ENCODE assay signal across 24 cellular contexts in the genomic region with DNA sequence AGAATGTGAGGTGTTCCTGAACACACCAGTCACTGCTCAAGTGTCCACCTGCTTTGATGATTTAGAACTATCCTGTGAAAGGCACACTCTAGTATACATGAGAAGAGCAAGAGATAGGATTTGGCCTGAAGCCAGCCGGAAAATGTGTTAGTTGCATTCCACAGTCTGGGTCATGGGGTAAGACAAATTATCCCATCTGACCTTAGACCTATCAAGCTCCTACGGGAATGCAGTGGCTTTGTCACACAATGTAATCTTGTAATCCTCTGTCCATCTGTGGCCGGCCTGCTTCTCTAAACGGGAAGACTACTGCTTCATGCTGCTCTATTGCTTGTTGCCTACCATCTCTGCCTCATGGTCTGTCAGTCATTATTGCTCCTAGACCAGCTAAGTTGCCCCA.
A peak's percentile ranks its signal among the peaks of the same experiment; 100 is the strongest.
DNase-seq lines count a peak whose midpoint lies in the region; ATAC-seq and TF ChIP-seq lines count a peak whose summit lies in the region.
"Had no signal": no experiment of that assay in that cellular context is flagged by ENCODE, and none has a peak within 500 bp of the region (broad histone marks: within the 10 kb centered on the region; RNA-seq: fewer than 3 reads in every experiment).

No MANE protein-coding gene starts in this region.

- H2AFZ ChIP-seq in trophoblast cell (ENCODE audit: insufficient read depth, low read length, poor library complexity), result no peak overlapping the region
- H2AFZ ChIP-seq: GM23338 had no signal

- peaks cover 10 to 16% of the 10 kb centered on the region in 2 experiments for H3K4me1 ChIP-seq in trophoblast cell (ENCODE audit: control insufficient read depth in 1 of 2, insufficient read depth in 2 of 2, low read length in 2 of 2)
- H3K4me1 ChIP-seq: foreskin keratinocyte had no signal

- H3K9ac ChIP-seq in trophoblast cell (ENCODE audit: low read length), result no peak overlapping the region

- intact Hi-C loops in Calu3 (cut with micrococcal nuclease; ENCODE audit: unreplicated experiment), result no loop called here

- no peak overlapping the region for H3K4me3 ChIP-seq in trophoblast cell (ENCODE audit: low read depth, low read length)
- H3K4me3 ChIP-seq: GM23338, thoracic aorta had no signal

- TF ChIP-seq CTCF in glutamatergic neuron (IDR thresholded peaks at IDR 0.05; ENCODE audit: partially characterized antibody, unreplicated experiment) (no peak), Calu3 (IDR thresholded peaks at IDR 0.05; ENCODE audit: unreplicated experiment) (no peak)

- H3K36me3 Mint-ChIP-seq in glutamatergic neuron (ENCODE audit: unreplicated experiment), result no peaks in the 10 kb centered on the region
- H3K36me3 Mint-ChIP-seq in Calu3 (ENCODE audit: insufficient read depth, unreplicated experiment), result no peaks in the 10 kb centered on the region
- H3K36me3 Mint-ChIP-seq: naive thymus-derived CD8-positive, alpha-beta T cell; stimulated activated naive B cell treated with anti-CD40 and anti-IgM and Interleukin-4, amounts not matched to agents 10 μg/mL and 1 μg/mL and 100 μg/mL, for 72 hours; T-cell had no signal

- no TSS peak for BruUV-seq in Calu3 (replicated peaks; lab: Mats Ljungman, UMichigan)

- H3K27ac ChIP-seq in trophoblast cell (ENCODE audit: low read depth, low read length), result no peak overlapping the region
- H3K27ac ChIP-seq: foreskin keratinocyte, thoracic aorta had no signal

- no peak overlapping the region for H2AK5ac ChIP-seq in trophoblast cell (ENCODE audit: low read length)

- H2BK12ac ChIP-seq in trophoblast cell (ENCODE audit: low read length), result no peak overlapping the region

- no peak overlapping the region for H2BK5ac ChIP-seq in trophoblast cell (ENCODE audit: low read depth, low read length, poor library complexity)

- CTCF ChIA-PET in Calu3 (lab: Charles Lee), result no interaction called here

- no peaks in the 10 kb centered on the region for H3K27me3 ChIP-seq in trophoblast cell (ENCODE audit: insufficient read depth, low read length)
- H3K27me3 ChIP-seq: foreskin keratinocyte had no signal

- H3K4me3 Mint-ChIP-seq in glutamatergic neuron (ENCODE audit: unreplicated experiment) (no peak overlapping the region), Calu3 (ENCODE audit: low read depth, unreplicated experiment) (no peak overlapping the region)
- H3K4me3 Mint-ChIP-seq: activated naive CD8-positive, alpha-beta T cell treated with anti-CD3 and anti-CD28 coated beads, Interleukin-2, amount 10 ng/mL, durations not matched to agents 7 days and 5 days; GM23338; naive thymus-derived CD8-positive, alpha-beta T cell; stimulated activated naive B cell treated with anti-CD40 and anti-IgM and Interleukin-4, amounts not matched to agents 10 μg/mL and 1 μg/mL and 100 μg/mL, for 72 hours; T-cell had no signal

- no peaks in the 10 kb centered on the region for H3K79me1 ChIP-seq in trophoblast cell (ENCODE audit: low read length)

- H4K8ac ChIP-seq in trophoblast cell (ENCODE audit: low read depth, low read length), result no peak overlapping the region

- no peaks in the 10 kb centered on the region for H3K79me2 ChIP-seq in trophoblast cell (ENCODE audit: control insufficient read depth, insufficient read depth, low read length, poor library complexity)

- H3K4me1 Mint-ChIP-seq in glutamatergic neuron (ENCODE audit: low read depth, unreplicated experiment) (peaks cover 10% of the 10 kb centered on the region), Calu3 (ENCODE audit: low read depth, unreplicated experiment) (peaks cover 20% of the 10 kb centered on the region)
- H3K4me1 Mint-ChIP-seq: T-cell had no signal

- no peak overlapping the region for H3K23ac ChIP-seq in trophoblast cell (ENCODE audit: low read length)

- no peak overlapping the region for H2BK120ac ChIP-seq in trophoblast cell (ENCODE audit: insufficient read depth, low read length, poor library complexity)

- H3K4ac ChIP-seq in trophoblast cell (ENCODE audit: low read depth, low read length), result no peak overlapping the region

- H3K4me2 ChIP-seq in trophoblast cell (ENCODE audit: low read length), result peak overlapping the region; percentile 1
- H3K4me2 ChIP-seq: GM23338 had no signal

- peaks cover 3% of the 10 kb centered on the region for H3K9me3 Mint-ChIP-seq in glutamatergic neuron (ENCODE audit: unreplicated experiment)
- H3K9me3 Mint-ChIP-seq in Calu3 (ENCODE audit: low read depth, unreplicated experiment), result no peaks in the 10 kb centered on the region
- H3K9me3 Mint-ChIP-seq: activated naive CD8-positive, alpha-beta T cell treated with anti-CD3 and anti-CD28 coated beads, Interleukin-2, amount 10 ng/mL, durations not matched to agents 7 days and 5 days; GM23338; naive thymus-derived CD8-positive, alpha-beta T cell; stimulated activated naive B cell treated with anti-CD40 and anti-IgM and Interleukin-4, amounts not matched to agents 10 μg/mL and 1 μg/mL and 100 μg/mL, for 72 hours; T-cell had no signal

- no CpG with 5 or more reads among the region's 4 CpGs for WGBS in trophoblast cell (ENCODE audit: extremely low coverage, insufficient coverage, insufficient read length)

- no peaks in the 10 kb centered on the region for H3K9me3 ChIP-seq in trophoblast cell (ENCODE audit: insufficient read depth, low read depth, low read length)
- H3K9me3 ChIP-seq: thoracic aorta had no signal

- no peak overlapping the region for H4K91ac ChIP-seq in trophoblast cell (ENCODE audit: low read depth, low read length)

- no peaks in the 10 kb centered on the region for H3K36me3 ChIP-seq in trophoblast cell (ENCODE audit: control insufficient read depth in 1 of 2, insufficient read depth in 2 of 2, low read length in 2 of 2)
- H3K36me3 ChIP-seq: thoracic aorta had no signal

- no peak overlapping the region for H3K18ac ChIP-seq in trophoblast cell (ENCODE audit: low read length)

- H3K14ac ChIP-seq in trophoblast cell (ENCODE audit: low read length), result no peak overlapping the region

- peaks cover 3% of the 10 kb centered on the region for H3K27me3 Mint-ChIP-seq in glutamatergic neuron (ENCODE audit: unreplicated experiment)
- H3K27me3 Mint-ChIP-seq in Calu3 (ENCODE audit: unreplicated experiment), result no peaks in the 10 kb centered on the region
- H3K27me3 Mint-ChIP-seq: stimulated activated naive B cell treated with anti-CD40 and anti-IgM and Interleukin-4, amounts not matched to agents 10 μg/mL and 1 μg/mL and 100 μg/mL, for 72 hours had no signal

- ATAC-seq in GM21723 (IDR thresholded peaks at IDR 0.05; ENCODE audit: unreplicated experiment), result no peak
- ATAC-seq: foreskin keratinocyte; GM23338; naive thymus-derived CD8-positive, alpha-beta T cell; stimulated activated naive B cell treated with anti-CD40 and anti-IgM and Interleukin-4, amounts not matched to agents 10 μg/mL and 1 μg/mL and 100 μg/mL, for 72 hours; T-cell had no signal

- peak overlapping the region; percentile 75 for H3K27ac Mint-ChIP-seq in glutamatergic neuron (ENCODE audit: unreplicated experiment)
- no peak overlapping the region for H3K27ac Mint-ChIP-seq in Calu3 (ENCODE audit: unreplicated experiment)
- H3K27ac Mint-ChIP-seq: activated naive CD8-positive, alpha-beta T cell treated with anti-CD3 and anti-CD28 coated beads, Interleukin-2, amount 10 ng/mL, durations not matched to agents 7 days and 5 days; GM23338; naive thymus-derived CD8-positive, alpha-beta T cell; stimulated activated naive B cell treated with anti-CD40 and anti-IgM and Interleukin-4, amounts not matched to agents 10 μg/mL and 1 μg/mL and 100 μg/mL, for 72 hours; T-cell had no signal

- DNase-seq in NCI-H748 (lab: John Stamatoyannopoulos, UW; ENCODE audit: unreplicated experiment), result peak; percentile 16
- no peak for DNase-seq in NCI-H748 treated with DMSO at 0.1 percent for 48 hours (lab: John Stamatoyannopoulos, UW)
- DNase-seq in SK-N-DZ (ENCODE audit: low spot score), result peak; percentile 60
- peak; percentile 49 for DNase-seq in glutamatergic neuron
- DNase-seq in trophoblast cell, result peak in 1 of 2 donors; percentile 61
- no peak for DNase-seq in mucosa of gallbladder (ENCODE audit: low spot score)
- no peak for DNase-seq in Calu3
- DNase-seq: activated CD4-positive, alpha-beta T cell treated with anti-CD3 and anti-CD28 coated beads for 48 hours; activated CD8-positive, alpha-beta memory T cell treated with anti-CD3 and anti-CD28 coated beads, Interleukin-2, amount 50 U/mL, for 48 hours; activated naive CD8-positive, alpha-beta T cell treated with anti-CD3 and anti-CD28 coated beads, Interleukin-2, amount 10 ng/mL, durations not matched to agents 7 days and 5 days; C1 segment of cervical spinal cord; foreskin keratinocyte; GDM1; hippocampal formation; mammary epithelial cell; naive thymus-derived CD8-positive, alpha-beta T cell; NCI-H187; NCI-H446; stimulated activated CD4-positive, alpha-beta T cell treated with anti-CD3 and anti-CD28 coated beads, Interleukin-1b, Interleukin-23, amount 100 ng/mL, for 48 hours; stimulated activated naive B cell treated with anti-CD40 and anti-IgM and Interleukin-4, amounts not matched to agents 10 μg/mL and 1 μg/mL and 100 μg/mL, for 72 hours; T-cell had no signal

- H4K12ac ChIP-seq in trophoblast cell (ENCODE audit: low read depth, low read length), result no peak overlapping the region

Comparison
In these comparisons a context has a peak if more than half of its experiments do, and no peak if none do; other contexts are left out.
1. DNase-seq: peak in NCI-H748 (single experiment), SK-N-DZ (single experiment) and glutamatergic neuron (single experiment); none in NCI-H748 treated with DMSO at 0.1 percent for 48 hours (single experiment), mucosa of gallbladder (single experiment) and Calu3 (single experiment).